ENCODE assay signal across 32 cellular contexts in genomic region chr3:153242900-153243299, GRCh38.
A peak's percentile ranks its signal among the peaks of the same experiment; 100 is the strongest.
DNase-seq lines count a peak whose midpoint lies in the region; ATAC-seq and TF ChIP-seq lines count a peak whose summit lies in the region.
"Had no signal": no experiment of that assay in that cellular context is flagged by ENCODE, and none has a peak within 500 bp of the region (broad histone marks: within the 10 kb centered on the region; RNA-seq: fewer than 3 reads in every experiment).

No MANE protein-coding gene starts in this region.

- no peaks in the 10 kb centered on the region for H3K79me2 ChIP-seq in GM23248 (ENCODE audit: insufficient read depth)

- H3K27me3 Mint-ChIP-seq in CD14-positive monocyte (ENCODE audit: low read depth in 3 of 3) = peaks cover 0 to 1% (median 0%) of the 10 kb centered on the region in 3 donors
- no peaks in the 10 kb centered on the region for H3K27me3 Mint-ChIP-seq in CD4-positive, alpha-beta T cell
- H3K27me3 Mint-ChIP-seq: activated naive CD8-positive, alpha-beta T cell treated with anti-CD3 and anti-CD28 coated beads, Interleukin-2, amount 10 ng/mL, durations not matched to agents 7 days and 5 days had no signal

- H3K27ac Mint-ChIP-seq in CD14-positive monocyte = peak overlapping the region in 4 of 7 donors; percentile 38 to 67 (median 52)
- no peak overlapping the region for H3K27ac Mint-ChIP-seq in CD4-positive, alpha-beta T cell
- H3K27ac Mint-ChIP-seq: activated naive CD8-positive, alpha-beta T cell treated with anti-CD3 and anti-CD28 coated beads, Interleukin-2, amount 10 ng/mL, durations not matched to agents 7 days and 5 days; T-helper 2 cell treated with Interferon-gamma antibody and Interleukin-4, amounts not matched to agents 5 μg/mL and 100 μg/mL, for 36 hours had no signal

- WGBS in GM23248 (ENCODE audit: low coverage in 1 of 2, low lambda C conversion rate in 2 of 2, missing lambda C conversion rate in 2 of 2), 2 experiments = 77 to 78% methylated on average over 2 of the region's 2 CpGs

- peaks cover 2 to 15% (median 6%) of the 10 kb centered on the region in 7 donors for H3K9me3 Mint-ChIP-seq in CD14-positive monocyte
- no peaks in the 10 kb centered on the region for H3K9me3 Mint-ChIP-seq in CD4-positive, alpha-beta T cell

- H3K4me3 ChIP-seq in GM23248 = no peak overlapping the region
- no peak overlapping the region for H3K4me3 ChIP-seq in fibroblast of mammary gland (ENCODE audit: control insufficient read depth, low read depth, low read length)
- H3K4me3 ChIP-seq: esophagus muscularis mucosa, heart left ventricle, transverse colon had no signal

- intact Hi-C loops in CD14-positive monocyte (cut with micrococcal nuclease) = no loop called here
- intact Hi-C loops in CD4-positive, alpha-beta T cell (cut with DNase I, micrococcal nuclease) = no loop called here

- no peak overlapping the region for H2AFZ ChIP-seq in GM23248

- H3K4me1 Mint-ChIP-seq in CD14-positive monocyte = peaks cover 40% of the 10 kb centered on the region
- peaks cover 16% of the 10 kb centered on the region for H3K4me1 Mint-ChIP-seq in CD4-positive, alpha-beta T cell (ENCODE audit: low read depth)
- H3K4me1 Mint-ChIP-seq: activated naive CD8-positive, alpha-beta T cell treated with anti-CD3 and anti-CD28 coated beads, Interleukin-2, amount 10 ng/mL, durations not matched to agents 7 days and 5 days had no signal

- no peaks in the 10 kb centered on the region for H3K9me3 ChIP-seq in GM23248 (ENCODE audit: low read depth)
- peaks cover 3% of the 10 kb centered on the region for H3K9me3 ChIP-seq in CD4-positive, alpha-beta T cell (ENCODE audit: control insufficient read depth, low read length)
- H3K9me3 ChIP-seq: Caco-2, transverse colon had no signal

- POLR2A ChIA-PET in CD4-positive, alpha-beta T cell (lab: Charles Lee) = no interaction called here

- ATAC-seq in HG02763 (IDR thresholded peaks at IDR 0.05; ENCODE audit: unreplicated experiment) = no peak
- ATAC-seq in CD4-positive, alpha-beta T cell (ENCODE audit: poor library complexity) = no peak
- ATAC-seq: foreskin keratinocyte, heart left ventricle, left ventricle myocardium superior, Right ventricle myocardium inferior, sciatic nerve had no signal

- no peaks in the 10 kb centered on the region for H3K9me2 ChIP-seq in GM23248 (ENCODE audit: insufficient read depth)

- in situ Hi-C loops in GM23248 (cut with MboI) = no loop called here

- TF ChIP-seq CTCF in CD14-positive monocyte (IDR thresholded peaks at IDR 0.05) (no peak), fibroblast of mammary gland (conservative IDR thresholded peaks at IDR 0.05; ENCODE audit: control insufficient read depth, insufficient read depth, low read depth, low read length) (no peak)
- TF ChIP-seq CTCF in CD4-positive, alpha-beta T cell (IDR thresholded peaks at IDR 0.05) = no peak

- no peak overlapping the region for H3K9ac ChIP-seq in GM23248

- H3K4me1 ChIP-seq in GM23248 (ENCODE audit: insufficient read depth) = peaks cover 29% of the 10 kb centered on the region
- H3K4me1 ChIP-seq: Caco-2, foreskin keratinocyte had no signal

- CTCF ChIA-PET in CD4-positive, alpha-beta T cell (lab: Charles Lee) = no interaction called here

- no peaks in the 10 kb centered on the region for H3K27me3 ChIP-seq in GM23248 (replicated peaks; ENCODE audit: insufficient read depth)
- no peaks in the 10 kb centered on the region for H3K27me3 ChIP-seq in CD4-positive, alpha-beta T cell (ENCODE audit: control insufficient read depth, insufficient read depth, low read length)
- H3K27me3 ChIP-seq: esophagus muscularis mucosa, foreskin keratinocyte, heart left ventricle, transverse colon had no signal

- peaks cover 28% of the 10 kb centered on the region for H3F3A ChIP-seq in GM23248 (ENCODE audit: insufficient read depth)

- DNase-seq in CD14-positive monocyte (ENCODE audit: low spot score) (no peak), GM23248 (peak; percentile 32), SIG-M5 (lab: John Stamatoyannopoulos, UW) (peak; percentile 14), fibroblast of mammary gland (ENCODE audit: low read depth) (peak; percentile 51), NCI-H1105 treated with DMSO at 0.1 percent for 48 hours (lab: John Stamatoyannopoulos, UW) (no peak)
- no peak for DNase-seq in CD4-positive, alpha-beta T cell
- DNase-seq: activated CD4-positive, alpha-beta T cell treated with anti-CD3 and anti-CD28 coated beads for 4 hours; activated CD8-positive, alpha-beta memory T cell treated with anti-CD3 and anti-CD28 coated beads for 24 hours; activated effector memory CD4-positive, alpha-beta T cell treated with Interleukin-2 at 50 U/mL for 16 hours; activated naive CD8-positive, alpha-beta T cell treated with anti-CD3 and anti-CD28 coated beads, Interleukin-2, amount 10 ng/mL, durations not matched to agents 7 days and 5 days; activated T-cell treated with anti-CD3 and anti-CD28 coated beads, Interleukin-2, amount 50 U/mL, for 1 hour; Caco-2; central memory CD4-positive, alpha-beta T cell; dermis blood vessel endothelial cell; foreskin keratinocyte; GDM1; heart left ventricle; kidney; left ventricle myocardium superior; NCI-H1092 treated with DMSO at 0.1 percent for 48 hours; NCI-H187; NCI-H446 treated with DMSO at 0.1 percent for 48 hours; NCI-H774; stimulated activated CD4-positive, alpha-beta T cell treated with anti-CD3 and anti-CD28 coated beads, Interleukin-12 subunit alpha, Interleukin-12 subunit beta, amount 100 ng/mL, for 4 hours; stimulated activated CD4-positive, alpha-beta T cell treated with anti-CD3 and anti-CD28 coated beads, Interleukin-4, amount 100 ng/mL, for 1 hour; transverse colon had no signal

- no peak overlapping the region for H3K4me3 Mint-ChIP-seq in CD14-positive monocyte
- no peak overlapping the region for H3K4me3 Mint-ChIP-seq in CD4-positive, alpha-beta T cell
- H3K4me3 Mint-ChIP-seq: activated naive CD8-positive, alpha-beta T cell treated with anti-CD3 and anti-CD28 coated beads, Interleukin-2, amount 10 ng/mL, durations not matched to agents 7 days and 5 days; T-helper 2 cell treated with Interferon-gamma antibody and Interleukin-4, amounts not matched to agents 5 μg/mL and 100 μg/mL, for 36 hours had no signal

- no peak overlapping the region for H3K4me2 ChIP-seq in GM23248 (ENCODE audit: unreplicated experiment)

- H3K36me3 ChIP-seq in GM23248 (ENCODE audit: low read depth) = no peaks in the 10 kb centered on the region
- H3K36me3 ChIP-seq: esophagus muscularis mucosa, heart left ventricle, transverse colon had no signal

- H4K20me1 ChIP-seq in GM23248 (ENCODE audit: insufficient read depth) = no peaks in the 10 kb centered on the region

- H3K36me3 Mint-ChIP-seq in CD14-positive monocyte = no peaks in the 10 kb centered on the region
- peaks cover 4% of the 10 kb centered on the region for H3K36me3 Mint-ChIP-seq in CD4-positive, alpha-beta T cell (ENCODE audit: low read depth)
- H3K36me3 Mint-ChIP-seq: activated naive CD8-positive, alpha-beta T cell treated with anti-CD3 and anti-CD28 coated beads, Interleukin-2, amount 10 ng/mL, durations not matched to agents 7 days and 5 days had no signal

- H3K27ac ChIP-seq in GM23248 = no peak overlapping the region
- no peak overlapping the region for H3K27ac ChIP-seq in CD4-positive, alpha-beta T cell (ENCODE audit: low read depth, low read length)
- H3K27ac ChIP-seq: esophagus muscularis mucosa, foreskin keratinocyte, heart left ventricle, transverse colon, VCaP had no signal

Comparison
In these comparisons a context has a peak if more than half of its experiments do, and no peak if none do; other contexts are left out.
1. DNase-seq: peak in GM23248 (single experiment), SIG-M5 (single experiment) and fibroblast of mammary gland (single experiment); none in CD14-positive monocyte (single experiment), NCI-H1105 treated with DMSO at 0.1 percent for 48 hours (single experiment) and CD4-positive, alpha-beta T cell (0 of 10).